Comparison of ENCODE assay signal across 33 cellular contexts in the genomic region with DNA sequence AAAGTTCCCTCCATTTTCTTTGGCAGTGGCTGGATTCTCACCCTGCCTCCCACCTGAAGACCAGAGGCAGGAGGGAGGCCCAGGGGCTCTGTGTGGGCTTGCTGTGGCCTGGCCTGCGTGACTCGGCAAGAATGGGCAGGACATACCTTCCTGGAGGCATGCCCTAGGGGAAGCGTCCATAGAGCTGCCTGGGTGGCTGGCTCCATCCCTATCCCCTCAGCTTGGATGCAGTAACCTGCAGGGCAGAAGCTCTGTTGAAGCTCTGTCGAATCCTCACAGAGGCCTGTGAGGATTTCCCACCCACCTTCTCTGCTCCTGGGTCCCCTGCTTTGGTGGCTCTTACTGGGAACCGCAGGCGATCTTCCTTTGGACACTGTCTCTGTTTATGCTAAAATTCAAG. TPM values are rescaled to one million over a fixed set of nuclear protein-coding genes. Genes with fewer than 3 reads are reported as not detected.
"Had no signal": no experiment of that assay in that cellular context is flagged by ENCODE, and none has a peak within 500 bp of the region (broad histone marks: within the 10 kb centered on the region; RNA-seq: fewer than 3 reads in every experiment).

No MANE protein-coding gene starts in this region.

- H3K9me3 ChIP-seq: gastrocnemius medialis, mucosa of descending colon, prostate gland, right atrium auricular region, sigmoid colon, stomach, thyroid gland had no signal

- H3K36me3 ChIP-seq: gastrocnemius medialis, prostate gland, right atrium auricular region, sigmoid colon, stomach, thyroid gland had no signal

- H3K4me3 Mint-ChIP-seq: effector memory CD8-positive, alpha-beta T cell; memory B cell; mesothelial cell of epicardium; naive B cell; nephron; stimulated activated effector memory CD8-positive, alpha-beta T cell treated with anti-CD3 and anti-CD28 coated beads, Interleukin-12 subunit alpha, Interleukin-12 subunit beta, amount 100 ng/mL, for 72 hours; type B pancreatic cell had no signal

- H3K9me3 Mint-ChIP-seq: effector memory CD8-positive, alpha-beta T cell; memory B cell; mesothelial cell of epicardium; naive B cell; nephron; stimulated activated effector memory CD8-positive, alpha-beta T cell treated with anti-CD3 and anti-CD28 coated beads, Interleukin-12 subunit alpha, Interleukin-12 subunit beta, amount 100 ng/mL, for 72 hours; type B pancreatic cell had no signal

- DNase-seq: cortex of kidney; effector memory CD8-positive, alpha-beta T cell; foreskin fibroblast; gastrocnemius medialis; head of caudate nucleus; kidney; mucosa of descending colon; naive B cell; nucleus accumbens; sigmoid colon; stimulated activated CD4-positive, alpha-beta T cell treated with anti-CD3 and anti-CD28 coated beads, Interleukin-2, amount 100 ng/mL, for 24 hours; stimulated activated CD4-positive, alpha-beta T cell treated with anti-CD3 and anti-CD28 coated beads, Interleukin-4, amount 100 ng/mL, for 24 hours; stimulated activated naive CD4-positive, alpha-beta T cell treated with Interleukin-2 at 50 U/mL for 16 hours; stomach; thyroid gland had no signal

- H3K27ac ChIP-seq: epithelial cell of prostate, gastrocnemius medialis, prostate gland, right atrium auricular region, sigmoid colon, stomach, thyroid gland had no signal

- H3K36me3 Mint-ChIP-seq: memory B cell, mesothelial cell of epicardium, naive B cell, type B pancreatic cell had no signal

- H3K4me3 ChIP-seq: gastrocnemius medialis, lung, mucosa of descending colon, prostate gland, right atrium auricular region, sigmoid colon, stomach, thyroid gland had no signal

- H3K27ac Mint-ChIP-seq: effector memory CD8-positive, alpha-beta T cell; memory B cell; mesothelial cell of epicardium; stimulated activated effector memory CD8-positive, alpha-beta T cell treated with anti-CD3 and anti-CD28 coated beads, Interleukin-12 subunit alpha, Interleukin-12 subunit beta, amount 100 ng/mL, for 72 hours; type B pancreatic cell had no signal

RNA-seq across cellular contexts. Expression of gene PRSS56, which starts 1.3 kb away (rescaled TPM):
- total RNA-seq: dermis microvascular lymphatic vessel endothelial cell, esophagus mucosa, glomerular endothelial cell, kidney, left lobe of liver, liver, lung, mesothelial cell of epicardium, mucosa of descending colon, osteocyte, prostate gland, sigmoid colon, stomach, subcutaneous adipose tissue, thyroid gland, urinary bladder had no signal
- polyA plus RNA-seq: lung, sigmoid colon, stomach, urinary bladder had no signal

RNA-seq across cellular contexts. Expression of gene CHRND, which starts 7.1 kb away (rescaled TPM):
- total RNA-seq: dermis microvascular lymphatic vessel endothelial cell, esophagus mucosa, glomerular endothelial cell, kidney, left lobe of liver, liver, lung, mesothelial cell of epicardium, mucosa of descending colon, osteocyte, sigmoid colon, stomach, subcutaneous adipose tissue, temporal lobe, thyroid gland had no signal
- polyA plus RNA-seq: liver, lung, sigmoid colon, stomach, urinary bladder had no signal

RNA-seq across cellular contexts. Expression of gene CHRNG, which starts 20.6 kb away (rescaled TPM):
- total RNA-seq: dermis microvascular lymphatic vessel endothelial cell, esophagus mucosa, glomerular endothelial cell, kidney, left lobe of liver, liver, lung, mesothelial cell of epicardium, mucosa of descending colon, osteocyte, prostate gland, right atrium auricular region, sigmoid colon, stomach, subcutaneous adipose tissue, temporal lobe, thyroid gland had no signal
- polyA plus RNA-seq: liver, lung, sigmoid colon, stomach, urinary bladder had no signal

RNA-seq across cellular contexts. Expression of gene ECEL1, which starts 31.2 kb away (rescaled TPM):
- total RNA-seq: dermis microvascular lymphatic vessel endothelial cell, esophagus mucosa, glomerular endothelial cell, right atrium auricular region, subcutaneous adipose tissue had no signal
